ENCODE assay signal across 27 cellular contexts in genomic region chr1:119222271-119222670, GRCh38.
A peak's percentile ranks its signal among the peaks of the same experiment; 100 is the strongest.
DNase-seq lines count a peak whose midpoint lies in the region; ATAC-seq and TF ChIP-seq lines count a peak whose summit lies in the region.
"Had no signal": no experiment of that assay in that cellular context is flagged by ENCODE, and none has a peak within 500 bp of the region (broad histone marks: within the 10 kb centered on the region; RNA-seq: fewer than 3 reads in every experiment).

No MANE protein-coding gene starts in this region.

- H3K36me3 Mint-ChIP-seq in memory B cell (peaks cover 24% of the 10 kb centered on the region), CD14-positive monocyte (no peaks in the 10 kb centered on the region)

- H3K9me3 Mint-ChIP-seq in memory B cell (no peaks in the 10 kb centered on the region), CD14-positive monocyte (peaks cover 0 to 5% (median 0%) of the 10 kb centered on the region in 7 donors)
- H3K9me3 Mint-ChIP-seq: activated T-helper 2 cell treated with anti-CD3 and anti-CD28 coated beads, Interferon-gamma antibody, Interleukin-2, Interleukin-4, amounts not matched to agents 10 μg/mL and 5 μg/mL and 100 μg/mL, durations not matched to agents 14 hours and 24 hours and 36 hours had no signal

- no peak for TF ChIP-seq CTCF in CD14-positive monocyte (IDR thresholded peaks at IDR 0.05)

- no peak for DNase-seq in memory B cell (ENCODE audit: low spot score in 2 of 2)
- no peak for DNase-seq in NCI-H2196 treated with DMSO at 0.1 percent for 48 hours (lab: John Stamatoyannopoulos, UW; ENCODE audit: unreplicated experiment)
- DNase-seq in CD14-positive monocyte (ENCODE audit: low spot score) = no peak
- DNase-seq: activated naive CD4-positive, alpha-beta T cell treated with anti-CD3 and anti-CD28 coated beads, Interleukin-2, amount 50 U/mL, for 16 hours; activated T-cell treated with anti-CD3 and anti-CD28 coated beads for 4 hours; amygdala; brain microvascular endothelial cell; C1 segment of cervical spinal cord; DND-41; esophagus squamous epithelium; foreskin keratinocyte; head of caudate nucleus; islet precursor cell; left lung; NCI-H1092; NCI-H187; RPMI8226; SJCRH30; small intestine; stimulated activated naive CD4-positive, alpha-beta T cell; T-helper 9 cell; upper lobe of left lung had no signal

- H3K4me1 Mint-ChIP-seq in memory B cell (peaks cover 4% of the 10 kb centered on the region), CD14-positive monocyte (no peaks in the 10 kb centered on the region)

- H3K27ac Mint-ChIP-seq in memory B cell (no peak overlapping the region), CD14-positive monocyte (no peak overlapping the region)
- H3K27ac Mint-ChIP-seq: activated T-helper 2 cell treated with anti-CD3 and anti-CD28 coated beads, Interferon-gamma antibody, Interleukin-2, Interleukin-4, amounts not matched to agents 10 μg/mL and 5 μg/mL and 100 μg/mL, durations not matched to agents 14 hours and 24 hours and 36 hours had no signal

- ATAC-seq in GM18520 (IDR thresholded peaks at IDR 0.05; ENCODE audit: unreplicated experiment) (peak; percentile 86), GM19463 (IDR thresholded peaks at IDR 0.05; ENCODE audit: unreplicated experiment) (peak; percentile 56), HG03064 (IDR thresholded peaks at IDR 0.05; ENCODE audit: low read depth, unreplicated experiment) (peak; percentile 55), memory B cell (ENCODE audit: low read depth) (peak; percentile 29), HG03135 (IDR thresholded peaks at IDR 0.05; ENCODE audit: unreplicated experiment) (no peak)
- ATAC-seq: foreskin keratinocyte, left lung had no signal

- H3K4me3 Mint-ChIP-seq in memory B cell (no peak overlapping the region), CD14-positive monocyte (no peak overlapping the region)

- intact Hi-C loops in CD14-positive monocyte (cut with micrococcal nuclease) = no loop called here

- H3K27me3 Mint-ChIP-seq in memory B cell (no peaks in the 10 kb centered on the region), CD14-positive monocyte (ENCODE audit: low read depth in 3 of 3) (no peaks in the 10 kb centered on the region)
